Comparison of ENCODE assay signal across 16 cellular contexts in genomic region chr12:132502149-132502881, GRCh38. TPM values are rescaled to one million over a fixed set of nuclear protein-coding genes. Genes with fewer than 3 reads are reported as not detected.
A peak's percentile ranks its signal among the peaks of the same experiment; 100 is the strongest.
DNase-seq lines count a peak whose midpoint lies in the region; ATAC-seq, FAIRE-seq and TF ChIP-seq lines count a peak whose summit lies in the region.
"Had no signal": no experiment of that assay in that cellular context is flagged by ENCODE, and none has a peak within 500 bp of the region (broad histone marks: within the 10 kb centered on the region; RNA-seq: fewer than 3 reads in every experiment).

No MANE protein-coding gene starts in this region.

- FAIRE-seq in GM12891 (lab: Jason Lieb, UNC), result no peak
- FAIRE-seq: bronchial epithelial cell had no signal

- peak overlapping the region in 1 of 8 donors; percentile 5 for H3K4me3 Mint-ChIP-seq in CD4-positive, alpha-beta memory T cell
- H3K4me3 Mint-ChIP-seq in WTC11, result no peak overlapping the region

- peaks cover 0 to 1% of the 10 kb centered on the region in 2 donors for H3K36me3 Mint-ChIP-seq in CD4-positive, alpha-beta memory T cell
- no peaks in the 10 kb centered on the region for H3K36me3 Mint-ChIP-seq in WTC11
- H3K36me3 Mint-ChIP-seq: T-cell had no signal

- peak overlapping the region in 4 of 7 donors; percentile 23 to 77 (median 53) for H3K27ac Mint-ChIP-seq in CD4-positive, alpha-beta memory T cell
- H3K27ac Mint-ChIP-seq in WTC11, result peak overlapping the region; percentile 93

- no peaks in the 10 kb centered on the region for H3K27me3 Mint-ChIP-seq in CD4-positive, alpha-beta memory T cell
- no peaks in the 10 kb centered on the region for H3K27me3 Mint-ChIP-seq in WTC11 (ENCODE audit: low read depth)
- H3K27me3 Mint-ChIP-seq: T-cell had no signal

- H3K4me1 Mint-ChIP-seq in CD4-positive, alpha-beta memory T cell, result peaks cover 16 to 87% (median 57%) of the 10 kb centered on the region in 4 donors
- peaks cover 23% of the 10 kb centered on the region for H3K4me1 Mint-ChIP-seq in WTC11

- H3K4me3 ChIP-seq in CD4-positive, alpha-beta memory T cell (ENCODE audit: low read length in 2 of 2), result no peak overlapping the region
- H3K4me3 ChIP-seq: tibial artery had no signal

- peaks cover 0 to 2% (median 0%) of the 10 kb centered on the region in 8 donors for H3K9me3 Mint-ChIP-seq in CD4-positive, alpha-beta memory T cell
- no peaks in the 10 kb centered on the region for H3K9me3 Mint-ChIP-seq in WTC11
- H3K9me3 Mint-ChIP-seq: T-cell had no signal

- no peaks in the 10 kb centered on the region for H3K9me3 ChIP-seq in CD4-positive, alpha-beta memory T cell (ENCODE audit: control insufficient read depth in 1 of 2, low read length in 2 of 2)
- H3K9me3 ChIP-seq: tibial artery had no signal

- H3K36me3 ChIP-seq in CD4-positive, alpha-beta memory T cell (ENCODE audit: insufficient read depth, low read length), result no peaks in the 10 kb centered on the region
- H3K36me3 ChIP-seq: tibial artery had no signal

- ATAC-seq in WTC11 (peak; percentile 79), foreskin keratinocyte (no peak), GM21717 (IDR thresholded peaks at IDR 0.05; ENCODE audit: unreplicated experiment) (no peak)
- ATAC-seq: T-cell had no signal

- POLR2A ChIA-PET in CD4-positive, alpha-beta memory T cell (lab: Charles Lee; ENCODE audit: partially characterized antibody), result no interaction called here
- POLR2A ChIA-PET in WTC11 (lab: Charles Lee), result interaction anchor here (0.9 kb wide), 1 partner anchor 20 kb away, joined by 3 read pairs; no protein-coding TSS in a partner anchor

- intact Hi-C loops in CD4-positive, alpha-beta memory T cell (cut with micrococcal nuclease), result no loop called here

- no peak for TF ChIP-seq CTCF in WTC11 (IDR thresholded peaks at IDR 0.05)
- TF ChIP-seq CTCF in foreskin keratinocyte (conservative IDR thresholded peaks at IDR 0.05), result no peak
- no peak for TF ChIP-seq CTCF in GM20000 (IDR thresholded peaks at IDR 0.05; ENCODE audit: extremely low read depth, missing control alignments)

- H3K27ac ChIP-seq in CD4-positive, alpha-beta memory T cell (ENCODE audit: low read depth, low read length), result no peak overlapping the region
- no peak overlapping the region for H3K27ac ChIP-seq in foreskin keratinocyte
- H3K27ac ChIP-seq: epithelial cell of prostate, tibial artery had no signal

- no peak for TF ChIP-seq POLR2A in GM12891 (IDR thresholded peaks at IDR 0.05; ENCODE audit: low read depth, low read length)

- H3K4me1 ChIP-seq in CD4-positive, alpha-beta memory T cell (ENCODE audit: insufficient read depth, low read length), result peaks cover 66% of the 10 kb centered on the region
- H3K4me1 ChIP-seq in foreskin keratinocyte, result no peaks in the 10 kb centered on the region

- CTCF ChIA-PET in CD4-positive, alpha-beta memory T cell (lab: Charles Lee; ENCODE audit: partially characterized antibody), result no interaction called here
- CTCF ChIA-PET in WTC11 (lab: Charles Lee), result interaction anchor here (0.7 to 4.2 kb wide), 10 partner anchors 13 to 387 kb away, joined by 3 to 24 read pairs (median 7); no protein-coding TSS in a partner anchor

- no peaks in the 10 kb centered on the region for H3K27me3 ChIP-seq in CD4-positive, alpha-beta memory T cell (ENCODE audit: insufficient read depth, low read length)
- H3K27me3 ChIP-seq in foreskin keratinocyte, result no peaks in the 10 kb centered on the region
- H3K27me3 ChIP-seq: tibial artery had no signal

- DNase-seq in CD4-positive, alpha-beta memory T cell, result no peak
- DNase-seq in GM12891 (ENCODE audit: insufficient read length, low spot score) (peak; percentile 73), WTC11 (ENCODE audit: low spot score) (peak; percentile 69), left kidney (ENCODE audit: low read depth, low spot score) (peak; percentile 51), foreskin keratinocyte (no peak), T-helper 9 cell (no peak), GM20000 (ENCODE audit: low spot score) (no peak)
- DNase-seq: activated effector memory CD4-positive, alpha-beta T cell treated with anti-CD3 and anti-CD28 coated beads, Interleukin-2, amount 50 U/mL, for 16 hours; hippocampal formation; KBM-7; NCI-H1694 treated with DMSO at 0.1 percent for 48 hours; T-cell; tibial artery had no signal

TF ChIP-seq in GM12891, 5 proteins besides CTCF, POLR2A, EP300 and RAD21:
- TF ChIP-seq POLR2AphosphoS5 (IDR thresholded peaks at IDR 0.05; ENCODE audit: low read depth, low read length), result no peak
TF ChIP-seq in GM12891: peak in this region for 0.

TF ChIP-seq in WTC11, 78 proteins besides CTCF, POLR2A, EP300 and RAD21 (continues in another document):
- TF ChIP-seq AR (CRISPR knock-in tag; IDR thresholded peaks at IDR 0.05) (no peak), ZNF396 (CRISPR knock-in tag; IDR thresholded peaks at IDR 0.05; ENCODE audit: borderline replicate concordance) (no peak), FOXJ3 (CRISPR knock-in tag; IDR thresholded peaks at IDR 0.05; ENCODE audit: borderline replicate concordance) (no peak), SOX15 (CRISPR knock-in tag; IDR thresholded peaks at IDR 0.05) (no peak), MAX (CRISPR knock-in tag; IDR thresholded peaks at IDR 0.05) (no peak), CBFB (CRISPR knock-in tag; IDR thresholded peaks at IDR 0.05; ENCODE audit: low read depth) (no peak), ZNF671 (CRISPR knock-in tag; IDR thresholded peaks at IDR 0.05) (no peak), JAZF1 (CRISPR knock-in tag; IDR thresholded peaks at IDR 0.05) (no peak)
- TF ChIP-seq, protein P1, sequence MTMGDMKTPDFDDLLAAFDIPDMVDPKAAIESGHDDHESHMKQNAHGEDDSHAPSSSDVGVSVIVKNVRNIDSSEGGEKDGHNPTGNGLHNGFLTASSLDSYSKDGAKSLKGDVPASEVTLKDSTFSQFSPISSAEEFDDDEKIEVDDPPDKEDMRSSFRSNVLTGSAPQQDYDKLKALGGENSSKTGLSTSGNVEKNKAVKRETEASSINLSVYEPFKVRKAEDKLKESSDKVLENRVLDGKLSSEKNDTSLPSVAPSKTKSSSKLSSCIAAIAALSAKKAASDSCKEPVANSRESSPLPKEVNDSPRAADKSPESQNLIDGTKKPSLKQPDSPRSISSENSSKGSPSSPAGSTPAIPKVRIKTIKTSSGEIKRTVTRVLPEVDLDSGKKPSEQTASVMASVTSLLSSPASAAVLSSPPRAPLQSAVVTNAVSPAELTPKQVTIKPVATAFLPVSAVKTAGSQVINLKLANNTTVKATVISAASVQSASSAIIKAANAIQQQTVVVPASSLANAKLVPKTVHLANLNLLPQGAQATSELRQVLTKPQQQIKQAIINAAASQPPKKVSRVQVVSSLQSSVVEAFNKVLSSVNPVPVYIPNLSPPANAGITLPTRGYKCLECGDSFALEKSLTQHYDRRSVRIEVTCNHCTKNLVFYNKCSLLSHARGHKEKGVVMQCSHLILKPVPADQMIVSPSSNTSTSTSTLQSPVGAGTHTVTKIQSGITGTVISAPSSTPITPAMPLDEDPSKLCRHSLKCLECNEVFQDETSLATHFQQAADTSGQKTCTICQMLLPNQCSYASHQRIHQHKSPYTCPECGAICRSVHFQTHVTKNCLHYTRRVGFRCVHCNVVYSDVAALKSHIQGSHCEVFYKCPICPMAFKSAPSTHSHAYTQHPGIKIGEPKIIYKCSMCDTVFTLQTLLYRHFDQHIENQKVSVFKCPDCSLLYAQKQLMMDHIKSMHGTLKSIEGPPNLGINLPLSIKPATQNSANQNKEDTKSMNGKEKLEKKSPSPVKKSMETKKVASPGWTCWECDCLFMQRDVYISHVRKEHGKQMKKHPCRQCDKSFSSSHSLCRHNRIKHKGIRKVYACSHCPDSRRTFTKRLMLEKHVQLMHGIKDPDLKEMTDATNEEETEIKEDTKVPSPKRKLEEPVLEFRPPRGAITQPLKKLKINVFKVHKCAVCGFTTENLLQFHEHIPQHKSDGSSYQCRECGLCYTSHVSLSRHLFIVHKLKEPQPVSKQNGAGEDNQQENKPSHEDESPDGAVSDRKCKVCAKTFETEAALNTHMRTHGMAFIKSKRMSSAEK (CRISPR knock-in tag; IDR thresholded peaks at IDR 0.05; ENCODE audit: borderline replicate concordance), result no peak
- TF ChIP-seq, protein P2, sequence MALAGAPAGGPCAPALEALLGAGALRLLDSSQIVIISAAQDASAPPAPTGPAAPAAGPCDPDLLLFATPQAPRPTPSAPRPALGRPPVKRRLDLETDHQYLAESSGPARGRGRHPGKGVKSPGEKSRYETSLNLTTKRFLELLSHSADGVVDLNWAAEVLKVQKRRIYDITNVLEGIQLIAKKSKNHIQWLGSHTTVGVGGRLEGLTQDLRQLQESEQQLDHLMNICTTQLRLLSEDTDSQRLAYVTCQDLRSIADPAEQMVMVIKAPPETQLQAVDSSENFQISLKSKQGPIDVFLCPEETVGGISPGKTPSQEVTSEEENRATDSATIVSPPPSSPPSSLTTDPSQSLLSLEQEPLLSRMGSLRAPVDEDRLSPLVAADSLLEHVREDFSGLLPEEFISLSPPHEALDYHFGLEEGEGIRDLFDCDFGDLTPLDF (CRISPR knock-in tag; IDR thresholded peaks at IDR 0.05), result no peak

RNA-seq across cellular contexts. Expression of gene FBRSL1, which starts 12.4 kb away (rescaled TPM):
- 100 to 1,000 TPM in 1 of 2 experiments, 10 to 100 TPM in 1; 97.3 to 101 TPM for total RNA-seq in CD4-positive, alpha-beta memory T cell
- 1 to 10 TPM in 1 of 2 donors, not detected in 1; 3.1 TPM for polyA plus RNA-seq in CD4-positive, alpha-beta memory T cell
- polyA plus RNA-seq in GM12891 (2012; ENCODE audit: low read depth, missing spikeins), result 14.6 TPM
- 120 to 129 TPM (median 126 TPM) in 3 replicates for total RNA-seq in WTC11 (2021)
- 20.0 and 21.6 TPM in 2 replicates for total RNA-seq in foreskin keratinocyte
- polyA plus RNA-seq in foreskin keratinocyte, result 23.7 and 30.7 TPM in 2 replicates

Comparison
In these comparisons a context has a peak if more than half of its experiments do, and no peak if none do; other contexts are left out.
1. DNase-seq: peak in GM12891 (single experiment), WTC11 (single experiment) and left kidney (single experiment); none in CD4-positive, alpha-beta memory T cell (0 of 5), foreskin keratinocyte (0 of 2), T-helper 9 cell (single experiment) and GM20000 (single experiment).